ENCODE assay signal across 17 cellular contexts in genomic region chr18:2884706-2885285, GRCh38. TPM values are rescaled to one million over a fixed set of nuclear protein-coding genes. Genes with fewer than 3 reads are reported as not detected.
A peak's percentile ranks its signal among the peaks of the same experiment; 100 is the strongest.
DNase-seq lines count a peak whose midpoint lies in the region; ATAC-seq, FAIRE-seq and TF ChIP-seq lines count a peak whose summit lies in the region.
"Had no signal": no experiment of that assay in that cellular context is flagged by ENCODE, and none has a peak within 500 bp of the region (broad histone marks: within the 10 kb centered on the region; RNA-seq: fewer than 3 reads in every experiment).

No MANE protein-coding gene starts in this region.

- peaks cover 3% of the 10 kb centered on the region for H3K9me3 ChIP-seq in K562 (replicated peaks; ENCODE audit: control insufficient read depth, insufficient read depth, low read depth, low read length)
- H3K9me3 ChIP-seq: A549 had no signal

- no peak for DNase-seq in activated naive CD8-positive, alpha-beta T cell treated with anti-CD3 and anti-CD28 coated beads, Interleukin-2, amount 10 ng/mL, durations not matched to agents 7 days and 5 days
- no peak for DNase-seq in activated naive CD8-positive, alpha-beta T cell treated with anti-CD3 and anti-CD28 coated beads for 36 hours
- DNase-seq in K562 (ENCODE audit: extremely low read depth in 1 of 4, low spot score in 3 of 4): no peak
- DNase-seq in KG1 (lab: John Stamatoyannopoulos, UW): no peak
- no peak for DNase-seq in NCI-H2171 treated with DMSO at 0.1 percent for 48 hours (lab: John Stamatoyannopoulos, UW)
- DNase-seq: DMS79 treated with DMSO at 0.1 percent for 48 hours, KBM-7, NCI-H1048, NCI-H146, NCI-H2081, NCI-H510A treated with DMSO at 0.1 percent for 48 hours had no signal

- H3K36me3 Mint-ChIP-seq in activated naive CD8-positive, alpha-beta T cell treated with anti-CD3 and anti-CD28 coated beads, Interleukin-2, amount 10 ng/mL, durations not matched to agents 7 days and 5 days: peaks cover 16% of the 10 kb centered on the region
- peaks cover 11% of the 10 kb centered on the region for H3K36me3 Mint-ChIP-seq in activated naive CD8-positive, alpha-beta T cell treated with anti-CD3 and anti-CD28 coated beads for 36 hours
- peaks cover 26% of the 10 kb centered on the region for H3K36me3 Mint-ChIP-seq in nephron (ENCODE audit: low read depth)

- no peaks in the 10 kb centered on the region for H3K79me2 ChIP-seq in K562 (ENCODE audit: control insufficient read depth, insufficient read depth, low read length)

- H3K9me1 ChIP-seq in K562 (ENCODE audit: control insufficient read depth, insufficient read depth, low read length): no peaks in the 10 kb centered on the region

- intact Hi-C loops in K562 (cut with micrococcal nuclease): no loop called here

- no peaks in the 10 kb centered on the region for H3K27me3 Mint-ChIP-seq in activated naive CD8-positive, alpha-beta T cell treated with anti-CD3 and anti-CD28 coated beads, Interleukin-2, amount 10 ng/mL, durations not matched to agents 7 days and 5 days
- H3K27me3 Mint-ChIP-seq in activated naive CD8-positive, alpha-beta T cell treated with anti-CD3 and anti-CD28 coated beads for 36 hours: no peaks in the 10 kb centered on the region
- no peaks in the 10 kb centered on the region for H3K27me3 Mint-ChIP-seq in nephron (ENCODE audit: low read depth)

- in situ Hi-C loops in K562 (cut with MboI): no loop called here

- H3K4me3 Mint-ChIP-seq in activated naive CD8-positive, alpha-beta T cell treated with anti-CD3 and anti-CD28 coated beads, Interleukin-2, amount 10 ng/mL, durations not matched to agents 7 days and 5 days: no peak overlapping the region
- H3K4me3 Mint-ChIP-seq in activated naive CD8-positive, alpha-beta T cell treated with anti-CD3 and anti-CD28 coated beads for 36 hours: no peak overlapping the region
- H3K4me3 Mint-ChIP-seq in nephron: no peak overlapping the region

- no peak for TF ChIP-seq CTCF in K562 (IDR thresholded peaks at IDR 0.05 in 2 of 3, conservative IDR thresholded peaks at IDR 0.05 in 1 of 3; ENCODE audit: insufficient read depth in 2 of 3, low read depth in 1 of 3, low read length in 3 of 3)
- TF ChIP-seq CTCF in nephron (IDR thresholded peaks at IDR 0.05; ENCODE audit: unreplicated experiment in 3 of 3): no peak

- H3K4me3 ChIP-seq in K562: no peak overlapping the region
- H3K4me3 ChIP-seq: A549 had no signal

- no peak for TF ChIP-seq POLR2A in K562 (conservative IDR thresholded peaks at IDR 0.05)

- peaks cover 2 to 8% of the 10 kb centered on the region in 2 experiments; a peak in 4 of 5 replicates for H3K4me1 ChIP-seq in K562 (replicated peaks in 1 of 2; ENCODE audit: control insufficient read depth in 2 of 2, insufficient read depth in 2 of 2, low read length in 2 of 2)
- H3K4me1 ChIP-seq: A549 had no signal

- ATAC-seq in activated naive CD8-positive, alpha-beta T cell treated with anti-CD3 and anti-CD28 coated beads, Interleukin-2, amount 10 ng/mL, durations not matched to agents 7 days and 5 days (ENCODE audit: low read depth): no peak
- ATAC-seq in K562: no peak
- no peak for ATAC-seq in HG02938 (IDR thresholded peaks at IDR 0.05; ENCODE audit: unreplicated experiment)
- ATAC-seq: A549 had no signal

- 41% methylated on average over 13 of the region's 13 CpGs for WGBS in K562 (ENCODE audit: insufficient coverage, low coverage, missing lambda C conversion rate)

- H3K27ac ChIP-seq in K562 (ENCODE audit: extremely low read depth, low read depth, low read length): no peak overlapping the region
- H3K27ac ChIP-seq: A549, C4-2B had no signal

- H3K9ac ChIP-seq in K562 (ENCODE audit: insufficient read depth in 1 of 2, low read depth in 2 of 2, low read length in 2 of 2): no peak overlapping the region

- BruUV-seq in K562 (replicated peaks; lab: Mats Ljungman, UMichigan): no TSS peak

- CTCF ChIA-PET in K562 (lab: Yijun Ruan, JAX; ENCODE audit: low intra/inter-chr PET ratio): no interaction called here

- H3K4me2 ChIP-seq in K562 (ENCODE audit: insufficient read depth, low read length): no peak overlapping the region
- H3K4me2 ChIP-seq: A549 had no signal

- peaks cover 22% of the 10 kb centered on the region for H3K4me1 Mint-ChIP-seq in activated naive CD8-positive, alpha-beta T cell treated with anti-CD3 and anti-CD28 coated beads, Interleukin-2, amount 10 ng/mL, durations not matched to agents 7 days and 5 days
- H3K4me1 Mint-ChIP-seq in activated naive CD8-positive, alpha-beta T cell treated with anti-CD3 and anti-CD28 coated beads for 36 hours: peaks cover 16% of the 10 kb centered on the region
- H3K4me1 Mint-ChIP-seq in nephron: peaks cover 28% of the 10 kb centered on the region

- no peak for TF ChIP-seq EP300 in K562 (IDR thresholded peaks at IDR 0.05; ENCODE audit: low read length)

- H3K36me3 ChIP-seq in K562 (ENCODE audit: control insufficient read depth, insufficient read depth, low read length): no peaks in the 10 kb centered on the region

- H3K27me3 ChIP-seq in K562 (ENCODE audit: control insufficient read depth in 2 of 2, insufficient read depth in 2 of 2, low read length in 2 of 2): peaks cover 2 to 9% of the 10 kb centered on the region in 2 experiments; a peak in 1 of 5 replicates

- peak overlapping the region; percentile 34 for H3K27ac Mint-ChIP-seq in activated naive CD8-positive, alpha-beta T cell treated with anti-CD3 and anti-CD28 coated beads, Interleukin-2, amount 10 ng/mL, durations not matched to agents 7 days and 5 days
- no peak overlapping the region for H3K27ac Mint-ChIP-seq in activated naive CD8-positive, alpha-beta T cell treated with anti-CD3 and anti-CD28 coated beads for 36 hours
- peak overlapping the region in 2 of 3 experiments; percentile 95 to 99 for H3K27ac Mint-ChIP-seq in nephron

- H2AFZ ChIP-seq in K562 (ENCODE audit: low read depth, low read length): 0 out of 2 replicates have a peak overlapping the region, but pooled peaks have one; percentile 0

- no peak for TF ChIP-seq RAD21 in K562 (CRISPR knock-in tag; conservative IDR thresholded peaks at IDR 0.05 in 1 of 2, IDR thresholded peaks at IDR 0.05 in 1 of 2)

- peaks cover 15% of the 10 kb centered on the region for H3K9me3 Mint-ChIP-seq in activated naive CD8-positive, alpha-beta T cell treated with anti-CD3 and anti-CD28 coated beads, Interleukin-2, amount 10 ng/mL, durations not matched to agents 7 days and 5 days
- peaks cover 11% of the 10 kb centered on the region for H3K9me3 Mint-ChIP-seq in activated naive CD8-positive, alpha-beta T cell treated with anti-CD3 and anti-CD28 coated beads for 36 hours
- H3K9me3 Mint-ChIP-seq in nephron: peaks cover 12% of the 10 kb centered on the region

- no peak for FAIRE-seq in K562 (lab: Jason Lieb, UNC)
- FAIRE-seq: A549, G401.6 had no signal

- H4K20me1 ChIP-seq in K562 (replicated peaks; ENCODE audit: control insufficient read depth, insufficient read depth, low read length): no peaks in the 10 kb centered on the region

- POLR2A ChIA-PET in activated naive CD8-positive, alpha-beta T cell treated with anti-CD3 and anti-CD28 coated beads, Interleukin-2, amount 10 ng/mL, durations not matched to agents 7 days and 5 days (lab: Charles Lee): interaction anchor here (0.9 kb wide), 1 partner anchor 21 kb away, joined by 3 read pairs; no protein-coding TSS in a partner anchor
- POLR2A ChIA-PET in K562 (lab: Yijun Ruan, JAX): interaction anchor here (1.1 to 1.8 kb wide), 2 partner anchors 9 to 362 kb away, joined by 4 to 8 read pairs; no protein-coding TSS in a partner anchor

TF ChIP-seq in K562, 482 proteins besides CTCF, POLR2A, EP300 and RAD21:
- TF ChIP-seq ZBTB7A (IDR thresholded peaks at IDR 0.05; ENCODE audit: borderline replicate concordance, control insufficient read depth, low read depth, low read length): 0 out of 2 replicates have a peak, but pooled peaks have one; percentile 30
- no peak for TF ChIP-seq ZFP1 (CRISPR knock-in tag; IDR thresholded peaks at IDR 0.05)

RNA-seq across cellular contexts. Expression of gene EMILIN2, which starts 38.0 kb away (rescaled TPM):
- 10 to 100 TPM; 23.3 to 27.7 TPM for total RNA-seq in activated naive CD8-positive, alpha-beta T cell treated with anti-CD3 and anti-CD28 coated beads, Interleukin-2, amount 10 ng/mL, durations not matched to agents 7 days and 5 days
- total RNA-seq in activated naive CD8-positive, alpha-beta T cell treated with anti-CD3 and anti-CD28 coated beads for 36 hours: 10 to 100 TPM; 26.3 to 30.2 TPM
- 0.76 and 1.1 TPM in 2 replicates for total RNA-seq in K562 (2011; cell fraction: chromatin; rRNA removed; ENCODE audit: low replicate concordance)
- total RNA-seq in K562 (2011; cell fraction: nucleolus; rRNA removed): 0.79 and 0.83 TPM in 2 replicates
- total RNA-seq in K562 (2011; cell fraction: nucleoplasm; rRNA removed): 0.69 and 0.88 TPM in 2 replicates
- total RNA-seq in K562 (2014; rRNA removed): 0.32 and 0.37 TPM in 2 replicates
- total RNA-seq in K562 (2014; rRNA removed; fragmentation: Illumina TruSeq; extraction: Trizol): 0.11 and 0.16 TPM in 2 replicates
- total RNA-seq in K562 (2015; rRNA removed; fragmentation: Illumina TruSeq; extraction: Trizol): 0.07 and 0.11 TPM in 2 replicates
- 0.34 and 0.40 TPM in 2 replicates for total RNA-seq in K562 (2021)
- polyA plus RNA-seq in K562 (2011; rRNA removed): 0.25 and 0.35 TPM in 2 replicates
- 0.44 and 0.69 TPM in 2 replicates for polyA plus RNA-seq in K562 (2011; cell fraction: cytosol; rRNA removed)
- polyA plus RNA-seq in K562 (2011; cell fraction: nucleus; rRNA removed): 0.43 and 0.48 TPM in 2 replicates
- 0.21 and 0.26 TPM in 2 replicates for polyA plus RNA-seq in K562 (2012)
- polyA plus RNA-seq in K562 (2014; fragmentation: Illumina TruSeq; extraction: Trizol): 0.19 and 0.24 TPM in 2 replicates
- polyA plus RNA-seq in K562 (2014; fragmentation: Nextera tagmentation; extraction: Ambion mirVana): under 1 TPM; 0.01 to 0.03 TPM
- polyA plus RNA-seq in K562 (2014; rRNA removed): 0.20 and 0.40 TPM in 2 replicates
- 0.63 and 1.0 TPM in 2 replicates for polyA minus RNA-seq in K562 (2011; rRNA and poly(A)+ RNA removed)
- polyA minus RNA-seq in K562 (2011; cell fraction: cytosol; rRNA and poly(A)+ RNA removed): 0.38 and 0.91 TPM in 2 replicates
- 0.13 and 0.78 TPM in 2 replicates for polyA minus RNA-seq in K562 (2011; cell fraction: nucleus; rRNA and poly(A)+ RNA removed)
- total RNA-seq: MCF 10A had no signal

Comparison
In these comparisons a context has a peak if more than half of its experiments do, and no peak if none do; other contexts are left out.
1. RNA of gene EMILIN2, which starts 38.0 kb away (total RNA-seq): 26.3 to 30.2 TPM in activated naive CD8-positive, alpha-beta T cell treated with anti-CD3 and anti-CD28 coated beads for 36 hours and 23.3 to 27.7 TPM in activated naive CD8-positive, alpha-beta T cell treated with anti-CD3 and anti-CD28 coated beads, Interleukin-2, amount 10 ng/mL, durations not matched to agents 7 days and 5 days; 0.07 to 1.1 TPM in K562; every median in the first group is over 10 times any median in the second.